In the genomic region with DNA sequence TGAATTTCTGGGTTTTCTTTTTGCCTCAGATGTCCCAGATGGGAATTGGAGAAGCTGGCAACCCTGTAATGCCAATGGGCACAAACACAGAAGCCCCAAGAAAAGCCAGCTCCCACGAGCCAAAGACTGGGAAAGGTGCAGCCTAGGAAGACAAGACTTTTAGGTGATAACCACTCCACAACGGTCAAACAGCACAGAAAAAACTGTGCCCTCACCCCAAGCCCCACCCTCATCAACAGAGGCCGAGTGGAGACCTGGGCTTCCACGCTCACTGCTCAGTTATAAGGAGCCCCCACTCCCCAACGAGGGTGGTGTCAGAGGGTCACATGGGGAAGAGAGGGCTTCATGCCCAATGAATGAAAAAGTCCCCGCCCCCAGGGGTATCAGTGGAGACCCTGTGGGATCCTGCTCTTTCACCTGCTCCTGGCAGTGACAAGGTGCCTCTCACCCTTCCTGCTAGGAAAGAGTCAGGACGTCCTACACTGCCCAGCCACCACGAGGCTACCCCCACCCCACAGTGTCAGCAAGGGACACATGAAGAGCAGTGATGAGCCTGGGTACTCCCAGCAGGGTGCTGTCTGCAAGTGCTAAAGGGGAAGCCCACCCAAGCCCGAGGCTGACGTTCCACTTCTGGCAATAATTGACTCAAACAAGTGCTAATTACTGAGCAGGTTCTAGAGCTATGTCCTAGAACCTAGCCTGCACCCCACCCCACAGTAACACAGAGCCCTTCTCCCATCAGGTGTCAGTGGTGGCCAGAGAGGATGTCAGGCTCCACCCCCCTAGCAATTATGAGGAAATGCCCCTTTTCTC, we compare ENCODE assay signal across 17 cellular contexts. TPM values are rescaled to one million over a fixed set of nuclear protein-coding genes. Genes with fewer than 3 reads are reported as not detected.
DNase-seq lines count a peak whose midpoint lies in the region; ATAC-seq and TF ChIP-seq lines count a peak whose summit lies in the region.
"Had no signal": no experiment of that assay in that cellular context is flagged by ENCODE, and none has a peak within 500 bp of the region (broad histone marks: within the 10 kb centered on the region; RNA-seq: fewer than 3 reads in every experiment).

No MANE protein-coding gene starts in this region.

- H3K27ac Mint-ChIP-seq in central memory CD8-positive, alpha-beta T cell (ENCODE audit: low read depth) = peak overlapping the region; percentile 37
- H3K27ac Mint-ChIP-seq in stimulated activated naive B cell treated with anti-CD40 and anti-IgM and Interleukin-4, amounts not matched to agents 10 μg/mL and 1 μg/mL and 100 μg/mL, for 72 hours = peak overlapping the region; percentile 81

- 79% methylated on average over 10 of the region's 10 CpGs for WGBS in heart right ventricle, 2 donors

- H3K4me3 ChIP-seq in heart right ventricle = no peak overlapping the region
- H3K4me3 ChIP-seq: psoas muscle had no signal

- H3K4me1 Mint-ChIP-seq in central memory CD8-positive, alpha-beta T cell = peaks cover 57% of the 10 kb centered on the region
- peaks cover 72 to 95% of the 10 kb centered on the region in 2 donors for H3K4me1 Mint-ChIP-seq in stimulated activated naive B cell treated with anti-CD40 and anti-IgM and Interleukin-4, amounts not matched to agents 10 μg/mL and 1 μg/mL and 100 μg/mL, for 72 hours

- no peak for TF ChIP-seq CTCF in heart right ventricle (IDR thresholded peaks at IDR 0.05)

- H3K9me3 Mint-ChIP-seq in central memory CD8-positive, alpha-beta T cell = no peaks in the 10 kb centered on the region
- H3K9me3 Mint-ChIP-seq in stimulated activated naive B cell treated with anti-CD40 and anti-IgM and Interleukin-4, amounts not matched to agents 10 μg/mL and 1 μg/mL and 100 μg/mL, for 72 hours = no peaks in the 10 kb centered on the region

- H3K27me3 ChIP-seq in heart right ventricle = no peaks in the 10 kb centered on the region

- DNase-seq in heart right ventricle = no peak
- DNase-seq in left ventricle myocardium superior = no peak
- no peak for DNase-seq in central memory CD8-positive, alpha-beta T cell (ENCODE audit: low spot score in 2 of 2)
- no peak for DNase-seq in stimulated activated naive B cell treated with anti-CD40 and anti-IgM and Interleukin-4, amounts not matched to agents 10 μg/mL and 1 μg/mL and 100 μg/mL, for 72 hours
- DNase-seq in foreskin melanocyte = no peak
- no peak for DNase-seq in DMS 273 treated with DMSO at 0.1 percent for 48 hours (lab: John Stamatoyannopoulos, UW)
- DNase-seq: activated gamma-delta T cell treated with Interleukin-2 at 50 U/mL for 16 hours, cerebellar nuclear complex, DMS79, NCI-H1105 treated with DMSO at 0.1 percent for 48 hours, NCI-H510A treated with DMSO at 0.1 percent for 48 hours, psoas muscle, WERI-Rb-1 had no signal

- H3K27ac ChIP-seq in heart right ventricle = peak overlapping the region in 6 of 10 donors; percentile 4 to 90 (median 31)
- H3K27ac ChIP-seq: psoas muscle, WERI-Rb-1 had no signal

- intact Hi-C loops in heart right ventricle (cut with DNase I) (loop anchor here in 4 of 10 donors (5.0 to 10.0 kb wide), 2 partner anchors 68 to 115 kb away; partner anchors contain the start of gene C10orf71 (in 3 of the 4)), left ventricle myocardium superior (cut with micrococcal nuclease) (no loop called here)

- H3K4me3 Mint-ChIP-seq in central memory CD8-positive, alpha-beta T cell = peak overlapping the region; percentile 19
- peak overlapping the region; percentile 23 to 47 for H3K4me3 Mint-ChIP-seq in stimulated activated naive B cell treated with anti-CD40 and anti-IgM and Interleukin-4, amounts not matched to agents 10 μg/mL and 1 μg/mL and 100 μg/mL, for 72 hours

- H3K27me3 Mint-ChIP-seq in central memory CD8-positive, alpha-beta T cell = no peaks in the 10 kb centered on the region
- no peaks in the 10 kb centered on the region for H3K27me3 Mint-ChIP-seq in stimulated activated naive B cell treated with anti-CD40 and anti-IgM and Interleukin-4, amounts not matched to agents 10 μg/mL and 1 μg/mL and 100 μg/mL, for 72 hours

- H3K4me1 ChIP-seq in heart right ventricle = peaks cover 17 to 94% (median 58%) of the 10 kb centered on the region in 9 donors
- H3K4me1 ChIP-seq: psoas muscle had no signal

- H3K9me3 ChIP-seq in heart right ventricle = no peaks in the 10 kb centered on the region
- H3K9me3 ChIP-seq: psoas muscle had no signal

- no peaks in the 10 kb centered on the region for H3K36me3 ChIP-seq in heart right ventricle
- H3K36me3 ChIP-seq: WERI-Rb-1 had no signal

- ATAC-seq in heart right ventricle (no peak), left ventricle myocardium superior (no peak), HG02642 (IDR thresholded peaks at IDR 0.05; ENCODE audit: poor library complexity, unreplicated experiment) (peak; percentile 17), GM18502 (IDR thresholded peaks at IDR 0.05; ENCODE audit: poor library complexity, unreplicated experiment) (no peak)
- ATAC-seq in central memory CD8-positive, alpha-beta T cell (replicated peaks; ENCODE audit: extremely low read depth, poor library complexity, severe bottlenecking) = no peak
- ATAC-seq in stimulated activated naive B cell treated with anti-CD40 and anti-IgM and Interleukin-4, amounts not matched to agents 10 μg/mL and 1 μg/mL and 100 μg/mL, for 72 hours (replicated peaks) = peak; percentile 20 to 22
- ATAC-seq: psoas muscle had no signal

- peaks cover 1% of the 10 kb centered on the region for H3K36me3 Mint-ChIP-seq in central memory CD8-positive, alpha-beta T cell (ENCODE audit: insufficient read depth)
- H3K36me3 Mint-ChIP-seq in stimulated activated naive B cell treated with anti-CD40 and anti-IgM and Interleukin-4, amounts not matched to agents 10 μg/mL and 1 μg/mL and 100 μg/mL, for 72 hours = peaks cover 35 to 54% of the 10 kb centered on the region in 2 donors

RNA-seq across cellular contexts. Expression of gene TMEM273, which starts 8.3 kb away (rescaled TPM):
- total RNA-seq in heart right ventricle = 10 to 100 TPM; 10.9 to 27.3 (median 18.6) TPM
- polyA plus RNA-seq in heart right ventricle = 10 to 100 TPM; 17.4 to 28.5 TPM
- total RNA-seq in left ventricle myocardium superior = 17.6 TPM
- total RNA-seq: epithelial cell of proximal tubule had no signal

RNA-seq across cellular contexts. Expression of gene FAM170B, which starts 46.1 kb away (rescaled TPM):
- total RNA-seq in heart right ventricle (not detected), left ventricle myocardium superior (not detected)
- not detected for polyA plus RNA-seq in heart right ventricle
- total RNA-seq: epithelial cell of proximal tubule, psoas muscle, urinary bladder had no signal
- polyA plus RNA-seq: urinary bladder had no signal

Comparison
In these comparisons a context has a peak if more than half of its experiments do, and no peak if none do; other contexts are left out.
1. ATAC-seq: peak in HG02642 (single experiment) and stimulated activated naive B cell treated with anti-CD40 and anti-IgM and Interleukin-4, amounts not matched to agents 10 μg/mL and 1 μg/mL and 100 μg/mL, for 72 hours (2 of 2); none in heart right ventricle (0 of 8), left ventricle myocardium superior (single experiment), central memory CD8-positive, alpha-beta T cell (single experiment) and GM18502 (single experiment).